In the genomic region with DNA sequence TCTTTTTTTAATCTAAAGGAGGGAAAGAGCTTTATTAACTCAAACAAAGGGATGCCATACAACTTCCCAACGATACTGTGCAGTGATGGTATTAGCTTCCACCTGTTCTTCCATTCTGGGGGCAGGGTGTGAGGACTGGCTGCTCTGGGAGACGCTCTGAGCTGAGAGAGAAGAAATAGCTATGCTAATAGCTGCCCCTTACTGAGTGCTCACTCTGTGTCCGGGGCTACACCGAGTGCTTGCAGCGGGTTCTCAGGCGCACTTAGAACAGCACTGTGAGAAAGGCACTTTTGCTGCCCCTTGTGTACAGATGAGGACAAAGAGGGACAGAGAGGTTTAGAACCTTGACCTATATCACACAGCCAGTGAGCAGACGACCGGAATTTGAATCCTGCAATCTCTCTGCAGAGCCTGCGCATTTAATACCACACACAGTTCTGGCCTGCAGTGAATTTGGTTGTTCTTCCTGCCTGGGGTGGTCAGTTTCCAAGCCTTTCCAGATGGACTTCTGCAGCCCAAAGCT, we compare ENCODE assay signal across 26 cellular contexts.
"Had no signal": no experiment of that assay in that cellular context is flagged by ENCODE, and none has a peak within 500 bp of the region (broad histone marks: within the 10 kb centered on the region; RNA-seq: fewer than 3 reads in every experiment).

No MANE protein-coding gene starts in this region.

- DNase-seq: activated CD4-positive, alpha-beta T cell treated with anti-CD3 and anti-CD28 coated beads for 4 hours; activated CD4-positive, alpha-beta T cell treated with anti-CD3 and anti-CD28 coated beads, Interleukin-2, amount 50 U/mL, for 48 hours; activated CD8-positive, alpha-beta memory T cell treated with anti-CD3 and anti-CD28 coated beads, Interleukin-2, amount 50 U/mL, for 4 hours; activated effector memory CD4-positive, alpha-beta T cell treated with anti-CD3 and anti-CD28 coated beads, Interleukin-2, amount 50 U/mL, for 16 hours; activated naive CD4-positive, alpha-beta T cell treated with anti-CD3 and anti-CD28 coated beads for 36 hours; activated naive CD8-positive, alpha-beta T cell treated with anti-CD3 and anti-CD28 coated beads for 36 hours; activated T-cell treated with anti-CD3 and anti-CD28 coated beads, Interleukin-2, amount 50 U/mL, for 1 hour; adrenal gland; aorta; brain microvascular endothelial cell; cortex of kidney; kidney; left colon; mammary epithelial cell; nephron progenitor cell; nucleus accumbens; psoas muscle; stimulated activated CD4-positive, alpha-beta T cell treated with anti-CD3 and anti-CD28 coated beads, Interleukin-15, amount 100 ng/mL, for 24 hours; stimulated activated CD4-positive, alpha-beta T cell treated with anti-CD3 and anti-CD28 coated beads, Interleukin-2, amount 100 ng/mL, for 24 hours; stimulated activated naive B cell treated with anti-CD40 and anti-IgM and Interleukin-4, amounts not matched to agents 10 μg/mL and 1 μg/mL and 100 μg/mL, for 72 hours; stomach; tibial artery had no signal

- H3K27ac ChIP-seq: adrenal gland, brain microvascular endothelial cell, hepatocyte, parathyroid adenoma, psoas muscle, stomach, tibial artery had no signal

- H3K9me3 ChIP-seq: adrenal gland, psoas muscle, tibial artery had no signal

- H3K4me1 ChIP-seq: adrenal gland, parathyroid adenoma, psoas muscle, stomach, tibial artery had no signal

- H3K9ac ChIP-seq: parathyroid adenoma had no signal

- FAIRE-seq: frontal cortex, kidney had no signal

- H3K4me3 ChIP-seq: adrenal gland, hepatocyte, psoas muscle, stomach, tibial artery had no signal

- H3K79me2 ChIP-seq: hepatocyte, parathyroid adenoma had no signal

- ATAC-seq: left colon; psoas muscle; stimulated activated naive B cell treated with anti-CD40 and anti-IgM and Interleukin-4, amounts not matched to agents 10 μg/mL and 1 μg/mL and 100 μg/mL, for 72 hours had no signal

- H3K4me3 Mint-ChIP-seq: activated naive CD4-positive, alpha-beta T cell treated with anti-CD3 and anti-CD28 coated beads for 36 hours; activated naive CD8-positive, alpha-beta T cell treated with anti-CD3 and anti-CD28 coated beads for 36 hours; activated T-helper 1 cell treated with anti-CD3 and anti-CD28 coated beads, Interleukin-12 subunit alpha, Interleukin-12 subunit beta, Interleukin-2, Interleukin-4 antibody, amounts not matched to agents 30 ng/mL and 10 ng/mL and 1 ng/mL, durations not matched to agents 14 hours and 24 hours and 36 hours; nephron progenitor cell; stimulated activated naive B cell treated with anti-CD40 and anti-IgM and Interleukin-4, amounts not matched to agents 10 μg/mL and 1 μg/mL and 100 μg/mL, for 72 hours had no signal

- H2AFZ ChIP-seq: hepatocyte, parathyroid adenoma had no signal

- H3K9me3 Mint-ChIP-seq: activated naive CD4-positive, alpha-beta T cell treated with anti-CD3 and anti-CD28 coated beads for 36 hours; activated T-helper 1 cell treated with anti-CD3 and anti-CD28 coated beads, Interleukin-12 subunit alpha, Interleukin-12 subunit beta, Interleukin-2, Interleukin-4 antibody, amounts not matched to agents 30 ng/mL and 10 ng/mL and 1 ng/mL, durations not matched to agents 14 hours and 24 hours and 36 hours had no signal

- H3K27me3 Mint-ChIP-seq: activated naive CD8-positive, alpha-beta T cell treated with anti-CD3 and anti-CD28 coated beads for 36 hours had no signal

- H3K27ac Mint-ChIP-seq: activated naive CD4-positive, alpha-beta T cell treated with anti-CD3 and anti-CD28 coated beads for 36 hours; activated naive CD8-positive, alpha-beta T cell treated with anti-CD3 and anti-CD28 coated beads for 36 hours; activated T-helper 1 cell treated with anti-CD3 and anti-CD28 coated beads, Interleukin-12 subunit alpha, Interleukin-12 subunit beta, Interleukin-2, Interleukin-4 antibody, amounts not matched to agents 30 ng/mL and 10 ng/mL and 1 ng/mL, durations not matched to agents 14 hours and 24 hours and 36 hours; nephron progenitor cell had no signal

- H3K36me3 Mint-ChIP-seq: activated naive CD8-positive, alpha-beta T cell treated with anti-CD3 and anti-CD28 coated beads for 36 hours had no signal

- H3K36me3 ChIP-seq: adrenal gland, brain microvascular endothelial cell, stomach, tibial artery had no signal

- H3K4me1 Mint-ChIP-seq: activated naive CD8-positive, alpha-beta T cell treated with anti-CD3 and anti-CD28 coated beads for 36 hours had no signal

- H3K4me2 ChIP-seq: hepatocyte had no signal

- H3K27me3 ChIP-seq: adrenal gland, brain microvascular endothelial cell, hepatocyte, stomach, tibial artery had no signal
